15 cellular contexts compared by ENCODE assay signal in the genomic region with DNA sequence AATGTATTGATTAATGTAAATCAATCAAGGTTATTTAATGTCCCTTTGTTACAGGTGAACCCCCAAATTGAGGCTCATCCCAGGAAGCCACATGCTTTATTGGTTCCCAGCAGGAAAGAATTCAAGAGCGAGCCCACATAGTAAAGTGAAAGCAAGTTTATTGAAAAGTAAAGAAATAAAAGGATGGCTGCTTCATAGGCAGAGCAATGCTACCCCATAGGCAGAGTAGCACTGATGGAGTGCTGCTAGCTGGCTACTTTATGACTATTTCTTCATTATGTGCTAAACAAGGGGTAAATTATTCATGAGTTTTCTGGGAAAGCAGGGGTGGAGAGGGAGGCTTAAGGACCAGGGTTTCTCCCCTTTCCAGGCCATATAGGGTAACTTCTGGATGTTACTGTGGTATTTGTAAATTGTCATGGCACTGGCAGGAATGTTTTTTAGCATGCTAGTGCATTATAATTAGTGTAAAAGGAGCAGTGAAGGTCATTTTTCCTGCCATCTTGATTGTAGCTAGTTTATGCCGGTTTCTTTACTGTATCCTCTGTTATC.
"Had no signal": no experiment of that assay in that cellular context is flagged by ENCODE, and none has a peak within 500 bp of the region (broad histone marks: within the 10 kb centered on the region; RNA-seq: fewer than 3 reads in every experiment).

No MANE protein-coding gene starts in this region.

- H3K27ac ChIP-seq: breast epithelium, ovary, upper lobe of left lung had no signal

- H3K4me3 ChIP-seq: breast epithelium, ovary, upper lobe of left lung had no signal

- H3K9me3 ChIP-seq: breast epithelium, ovary, upper lobe of left lung had no signal

- H3K27me3 Mint-ChIP-seq: activated naive CD8-positive, alpha-beta T cell had no signal

- H3K4me1 ChIP-seq: breast epithelium, upper lobe of left lung had no signal

- H3K36me3 Mint-ChIP-seq: activated naive CD8-positive, alpha-beta T cell had no signal

- H3K27me3 ChIP-seq: breast epithelium, ovary, upper lobe of left lung had no signal

- ATAC-seq: left ventricle myocardium superior; stimulated activated naive CD8-positive, alpha-beta T cell treated with anti-CD3 and anti-CD28 coated beads, Interleukin-15, Interleukin-2, amounts not matched to agents 100 U/mL and 50 U/mL, for 24 hours had no signal

- DNase-seq: activated CD4-positive, alpha-beta T cell treated with anti-CD3 and anti-CD28 coated beads, Interleukin-2, amount 50 U/mL, for 48 hours; activated gamma-delta T cell; activated T-cell treated with anti-CD3 and anti-CD28 coated beads, Interleukin-2, amount 50 U/mL, for 48 hours; amygdala; glutamatergic neuron; left ventricle myocardium superior; mesenchymal stem cell; nephron progenitor cell; ovary; stimulated activated CD4-positive, alpha-beta T cell treated with anti-CD3 and anti-CD28 coated beads, Interleukin-2, amount 100 ng/mL, for 48 hours; stimulated activated naive CD8-positive, alpha-beta T cell treated with anti-CD3 and anti-CD28 coated beads, Interleukin-15, Interleukin-2, amounts not matched to agents 100 U/mL and 50 U/mL, for 24 hours; T-helper 2 cell; upper lobe of left lung had no signal

- H3K4me3 Mint-ChIP-seq: activated naive CD8-positive, alpha-beta T cell; nephron progenitor cell had no signal

- H3K27ac Mint-ChIP-seq: activated naive CD8-positive, alpha-beta T cell; nephron progenitor cell had no signal

- H3K36me3 ChIP-seq: breast epithelium, ovary, upper lobe of left lung had no signal

- H3K9me3 Mint-ChIP-seq: nephron progenitor cell had no signal
